Comparison of ENCODE assay signal across 8 cellular contexts in the genomic region with DNA sequence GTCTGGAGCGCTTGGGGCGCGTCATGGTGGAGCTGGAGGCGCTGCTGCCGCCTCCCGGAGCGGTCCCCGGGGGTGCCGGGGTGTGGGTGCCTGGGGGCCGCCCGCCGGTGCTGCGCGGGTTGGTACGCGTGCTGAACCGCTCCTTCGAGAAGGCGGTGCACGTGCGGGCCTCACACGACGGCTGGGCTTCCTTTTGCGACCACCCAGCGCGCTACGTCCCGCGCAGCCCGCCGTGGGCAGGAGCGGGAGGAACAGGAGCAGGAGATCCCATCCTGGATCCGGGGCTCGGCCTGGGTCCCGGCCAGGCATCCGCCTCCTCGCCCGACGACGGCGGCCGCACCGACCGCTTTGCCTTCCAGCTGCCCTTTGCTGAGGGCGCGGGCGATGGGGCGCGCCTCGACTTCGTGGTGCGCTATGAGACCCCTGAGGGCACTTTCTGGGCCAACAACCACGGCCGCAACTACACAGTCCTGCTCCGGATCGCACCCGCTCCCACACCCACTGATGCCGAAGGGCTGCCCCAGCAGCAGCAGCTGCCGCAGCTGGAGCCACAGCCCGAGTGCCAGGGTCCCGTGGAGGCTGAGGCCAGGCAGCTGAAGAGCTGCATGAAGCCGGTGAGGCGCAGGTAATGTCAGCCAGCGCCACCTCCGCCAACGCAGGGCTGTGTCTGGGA.
DNase-seq lines count a peak whose midpoint lies in the region; TF ChIP-seq lines count a peak whose summit lies in the region.

No MANE protein-coding gene starts in this region.

- no peak for TF ChIP-seq CTCF in GM13977 (IDR thresholded peaks at IDR 0.05; ENCODE audit: extremely low read depth, insufficient read depth, missing control alignments)

- peaks cover 5% of the 10 kb centered on the region for H3K27me3 ChIP-seq in adipocyte (replicated peaks; ENCODE audit: control insufficient read depth, insufficient read depth, low read length)
- no peaks in the 10 kb centered on the region for H3K27me3 ChIP-seq in layer of hippocampus (ENCODE audit: control insufficient read depth, insufficient read depth, low read length)

- peaks cover 19% of the 10 kb centered on the region for H3K4me1 ChIP-seq in adipocyte (ENCODE audit: control insufficient read depth, insufficient read depth, low read length)

- H3K27ac ChIP-seq in layer of hippocampus (ENCODE audit: low read depth, low read length) (peak overlapping the region; percentile 86), substantia nigra (ENCODE audit: low read depth, low read length, poor library complexity, severe bottlenecking) (peak overlapping the region; percentile 93)

- peak; percentile 53 for DNase-seq in NCI-H2227 (lab: John Stamatoyannopoulos, UW; ENCODE audit: unreplicated experiment)
- no peak for DNase-seq in NCI-H2227 treated with DMSO at 0.1 percent for 48 hours (lab: John Stamatoyannopoulos, UW)
- no peak for DNase-seq in adipocyte (ENCODE audit: low read depth)
- DNase-seq in substantia nigra (lab: John Stamatoyannopoulos, UW): peak in 1 of 49 donors; percentile 28
- no peak for DNase-seq in NCI-H510A treated with DMSO at 0.1 percent for 48 hours (lab: John Stamatoyannopoulos, UW)
- DNase-seq in kidney tubule cell (ENCODE audit: low spot score): no peak
- no peak for DNase-seq in GM13977 (ENCODE audit: low spot score)

- peak overlapping the region; percentile 84 for H3K4me3 ChIP-seq in adipocyte (ENCODE audit: low read length)

- no peaks in the 10 kb centered on the region for H3K9me3 ChIP-seq in adipocyte (ENCODE audit: control insufficient read depth, low read length)

- H3K36me3 ChIP-seq in adipocyte (ENCODE audit: control insufficient read depth, insufficient read depth, low read length, severe bottlenecking): no peaks in the 10 kb centered on the region

- peak overlapping the region; percentile 81 for H3K9ac ChIP-seq in adipocyte (ENCODE audit: low read length)

- in situ Hi-C loops in GM13977 (cut with MboI; ENCODE audit: low pct_unique_long_range_greater_than_20kb, low sequenced_read_pairs, unreplicated experiment): no loop called here
